Comparison of ENCODE assay signal across 9 cellular contexts in genomic region chr4:99117876-99118693, GRCh38. TPM values are rescaled to one million over a fixed set of nuclear protein-coding genes. Genes with fewer than 3 reads are reported as not detected.
DNase-seq lines count a peak whose midpoint lies in the region; ATAC-seq and TF ChIP-seq lines count a peak whose summit lies in the region.
"Had no signal": no experiment of that assay in that cellular context is flagged by ENCODE, and none has a peak within 500 bp of the region (broad histone marks: within the 10 kb centered on the region; RNA-seq: fewer than 3 reads in every experiment).

No MANE protein-coding gene starts in this region.

- H4K91ac ChIP-seq in mesenchymal stem cell (ENCODE audit: low read length), result no peak overlapping the region

- no peak overlapping the region for H2BK120ac ChIP-seq in mesenchymal stem cell (ENCODE audit: low read depth, low read length)

- no peaks in the 10 kb centered on the region for H3K36me3 ChIP-seq in mesenchymal stem cell (ENCODE audit: control insufficient read depth in 1 of 2, insufficient read depth in 2 of 2, low read depth in 1 of 2, low read length in 2 of 2)

- H3K18ac ChIP-seq in mesenchymal stem cell (ENCODE audit: low read depth in 1 of 2, low read length in 2 of 2), result no peak overlapping the region

- no peak overlapping the region for H3K4me3 ChIP-seq in astrocyte of the spinal cord (ENCODE audit: low read depth, low read length)
- no peak overlapping the region for H3K4me3 ChIP-seq in mesenchymal stem cell (ENCODE audit: insufficient read depth in 1 of 2, low read depth in 1 of 2, low read length in 2 of 2)

- in situ Hi-C loops in astrocyte of the spinal cord (cut with HindIII; ENCODE audit: low sequenced_read_pairs), result no loop called here

- no peaks in the 10 kb centered on the region for H3K4me1 ChIP-seq in mesenchymal stem cell (ENCODE audit: control insufficient read depth, insufficient read depth, low read depth, low read length)

- H3K9ac ChIP-seq in mesenchymal stem cell (ENCODE audit: low read length), result peak overlapping the region; percentile 60

- H3K27ac ChIP-seq in mesenchymal stem cell (ENCODE audit: low read length, poor library complexity, severe bottlenecking), result no peak overlapping the region

- ATAC-seq in GM21737 (IDR thresholded peaks at IDR 0.05; ENCODE audit: unreplicated experiment) (no peak), GM19463 (IDR thresholded peaks at IDR 0.05; ENCODE audit: unreplicated experiment) (no peak)

- no peak overlapping the region for H4K8ac ChIP-seq in mesenchymal stem cell (ENCODE audit: low read length)

- no peak overlapping the region for H2BK12ac ChIP-seq in mesenchymal stem cell (ENCODE audit: low read length in 2 of 2)

- H2BK5ac ChIP-seq in mesenchymal stem cell (ENCODE audit: low read depth, low read length, poor library complexity, severe bottlenecking), result no peak overlapping the region

- WGBS in mesenchymal stem cell, result 100% methylated on average over 1 of the region's 9 CpGs

- no peak overlapping the region for H2AFZ ChIP-seq in mesenchymal stem cell (ENCODE audit: low read depth, low read length)

- H2AK5ac ChIP-seq in mesenchymal stem cell (ENCODE audit: low read length, severe bottlenecking), result no peak overlapping the region

- no peaks in the 10 kb centered on the region for H3K79me1 ChIP-seq in mesenchymal stem cell (replicated peaks; ENCODE audit: low read length, poor library complexity, severe bottlenecking)

- no peak overlapping the region for H3K23ac ChIP-seq in mesenchymal stem cell (ENCODE audit: low read length in 2 of 2)

- H3K9me3 ChIP-seq in mesenchymal stem cell (ENCODE audit: control insufficient read depth, low read length), result no peaks in the 10 kb centered on the region

- no peaks in the 10 kb centered on the region for H3K27me3 ChIP-seq in mesenchymal stem cell (ENCODE audit: control insufficient read depth in 1 of 2, insufficient read depth in 1 of 2, low read length in 2 of 2)

- H3K14ac ChIP-seq in mesenchymal stem cell (ENCODE audit: low read length in 2 of 2), result no peak overlapping the region

- no peak overlapping the region for H3K4ac ChIP-seq in mesenchymal stem cell (ENCODE audit: low read depth in 1 of 2, low read length in 2 of 2)

- H3K4me2 ChIP-seq in mesenchymal stem cell (ENCODE audit: low read length, poor library complexity, severe bottlenecking), result no peak overlapping the region

- TF ChIP-seq CTCF in LNCAP (IDR thresholded peaks at IDR 0.05) (peak; percentile 29; the same call in 1 of the 2 replicates), astrocyte of the spinal cord (IDR thresholded peaks at IDR 0.05; ENCODE audit: low read depth, low read length) (peak; percentile 11)

- DNase-seq in EH (ENCODE audit: low read depth), result peak; percentile 36
- peak; percentile 39 for DNase-seq in astrocyte of the spinal cord (ENCODE audit: low read depth, low spot score)
- peak; percentile 15 for DNase-seq in mesenchymal stem cell
- no peak for DNase-seq in activated gamma-delta T cell treated with Interleukin-2 at 50 U/mL for 16 hours
- no peak for DNase-seq in HPDE6-E6E7 (ENCODE audit: extremely low spot score)
- DNase-seq: NCI-H187 had no signal

- no peak overlapping the region for H2BK15ac ChIP-seq in mesenchymal stem cell (ENCODE audit: low read depth, poor library complexity, severe bottlenecking)

RNA-seq across cellular contexts. Expression of gene ADH4, which starts 26.0 kb away (rescaled TPM):
- polyA plus RNA-seq in mesenchymal stem cell (2013, experiment 1 of 2), result not detected
- not detected for polyA plus RNA-seq in mesenchymal stem cell (2013, experiment 2 of 2)

RNA-seq across cellular contexts. Expression of gene ADH5, which starts 29.5 kb away (rescaled TPM):
- polyA plus RNA-seq in mesenchymal stem cell (2013, experiment 1 of 2), result 147 TPM
- polyA plus RNA-seq in mesenchymal stem cell (2013, experiment 2 of 2), result 161 TPM

Comparison
In these comparisons a context has a peak if more than half of its experiments do, and no peak if none do; other contexts are left out.
1. DNase-seq: peak in EH (single experiment), astrocyte of the spinal cord (single experiment) and mesenchymal stem cell (single experiment); none in activated gamma-delta T cell treated with Interleukin-2 at 50 U/mL for 16 hours (single experiment) and HPDE6-E6E7 (single experiment).